Comparison of ENCODE assay signal across 15 cellular contexts in the genomic region with DNA sequence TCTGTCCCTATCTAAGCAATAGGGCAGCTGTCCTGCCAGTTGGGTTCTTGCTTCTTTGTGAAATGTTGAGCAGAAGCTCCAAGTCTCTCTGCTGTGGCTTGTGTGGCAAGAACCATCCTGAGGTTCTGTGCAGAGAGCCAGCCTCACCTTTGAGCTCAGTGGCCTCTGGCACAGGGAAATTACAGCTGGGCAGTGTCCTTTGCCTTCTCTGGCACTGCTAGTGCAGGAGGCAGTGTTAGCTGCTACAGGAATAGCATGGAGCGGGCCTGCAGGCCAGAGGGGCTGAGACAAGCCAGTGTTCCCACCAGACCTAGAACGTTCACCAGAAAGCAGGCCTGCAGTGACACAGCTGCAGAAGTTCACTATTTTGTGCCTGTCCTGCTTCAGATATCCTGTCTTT. TPM values are rescaled to one million over a fixed set of nuclear protein-coding genes. Genes with fewer than 3 reads are reported as not detected.
DNase-seq lines count a peak whose midpoint lies in the region; ATAC-seq and TF ChIP-seq lines count a peak whose summit lies in the region.
"Had no signal": no experiment of that assay in that cellular context is flagged by ENCODE, and none has a peak within 500 bp of the region (broad histone marks: within the 10 kb centered on the region; RNA-seq: fewer than 3 reads in every experiment).

No MANE protein-coding gene starts in this region.

- H3K4me3 Mint-ChIP-seq in T-helper 17 cell (peak overlapping the region; percentile 21), neural crest cell (peak overlapping the region; percentile 96)
- no peak overlapping the region for H3K4me3 Mint-ChIP-seq in activated CD4-positive, alpha-beta T cell treated with anti-CD3 and anti-CD28 coated beads for 36 hours

- peak overlapping the region in 11 of 12 donors; percentile 4 to 95 (median 62) for H3K27ac ChIP-seq in heart left ventricle

- H3K27me3 Mint-ChIP-seq in T-helper 17 cell (peaks cover 8% of the 10 kb centered on the region), neural crest cell (ENCODE audit: low read depth) (no peaks in the 10 kb centered on the region)
- H3K27me3 Mint-ChIP-seq in activated CD4-positive, alpha-beta T cell treated with anti-CD3 and anti-CD28 coated beads for 36 hours: no peaks in the 10 kb centered on the region

- no peaks in the 10 kb centered on the region for H3K9me3 ChIP-seq in BE2C
- no peaks in the 10 kb centered on the region for H3K9me3 ChIP-seq in T-helper 17 cell (ENCODE audit: control insufficient read depth, low read length, poor library complexity, severe bottlenecking)
- H3K9me3 ChIP-seq in heart left ventricle: no peaks in the 10 kb centered on the region
- H3K9me3 ChIP-seq: MG63 had no signal

- H3K4me1 Mint-ChIP-seq in T-helper 17 cell (peaks cover 18% of the 10 kb centered on the region), neural crest cell (peaks cover 86% of the 10 kb centered on the region)
- H3K4me1 Mint-ChIP-seq in activated CD4-positive, alpha-beta T cell treated with anti-CD3 and anti-CD28 coated beads for 36 hours: peaks cover 44% of the 10 kb centered on the region

- H3K4me1 ChIP-seq in BE2C: peaks cover 36% of the 10 kb centered on the region
- peaks cover 3 to 76% (median 66%) of the 10 kb centered on the region in 12 donors for H3K4me1 ChIP-seq in heart left ventricle

- POLR2A ChIA-PET in activated CD4-positive, alpha-beta T cell treated with anti-CD3 and anti-CD28 coated beads for 36 hours (lab: Charles Lee): no interaction called here

- H3K9me3 Mint-ChIP-seq in neural crest cell: no peaks in the 10 kb centered on the region
- H3K9me3 Mint-ChIP-seq in activated CD4-positive, alpha-beta T cell treated with anti-CD3 and anti-CD28 coated beads for 36 hours (ENCODE audit: low read depth): no peaks in the 10 kb centered on the region

- H3K4me3 ChIP-seq in BE2C (ENCODE audit: low read depth, low read length) (no peak overlapping the region), heart left ventricle (peak overlapping the region in 4 of 12 donors; percentile 11 to 91 (median 88))
- H3K4me3 ChIP-seq: cardiac muscle cell, MG63 had no signal

- TF ChIP-seq CTCF in BE2C (IDR thresholded peaks at IDR 0.05; ENCODE audit: low read depth, low read length) (no peak), heart left ventricle (IDR thresholded peaks at IDR 0.05) (no peak), neural crest cell (conservative IDR thresholded peaks at IDR 0.05) (no peak)

- 21 to 32% (median 25%) methylated on average over 2 of the region's 2 CpGs for WGBS in heart left ventricle, 4 donors

- CTCF ChIA-PET in activated CD4-positive, alpha-beta T cell treated with anti-CD3 and anti-CD28 coated beads for 36 hours (lab: Charles Lee): interaction anchor here (0.9 to 2.8 kb wide), 4 partner anchors 32 to 191 kb away, joined by 3 to 8 read pairs (median 5); no protein-coding TSS in a partner anchor

- DNase-seq in BE2C (peak; percentile 34), T-helper 17 cell (no peak), heart left ventricle (peak in 3 of 5 donors; percentile 28 to 63 (median 63)), neural crest cell (ENCODE audit: low read depth, low spot score) (no peak)
- no peak for DNase-seq in activated CD4-positive, alpha-beta T cell treated with anti-CD3 and anti-CD28 coated beads for 36 hours
- DNase-seq: left cardiac atrium, MG63, NCI-H526 treated with DMSO at 0.1 percent for 48 hours had no signal

- H3K36me3 ChIP-seq in BE2C (no peaks in the 10 kb centered on the region), heart left ventricle (no peaks in the 10 kb centered on the region)
- H3K36me3 ChIP-seq: cardiac muscle cell, MG63 had no signal

- no peak for ATAC-seq in T-helper 17 cell
- ATAC-seq in heart left ventricle: peak; percentile 51 to 64 (median 58)
- ATAC-seq in HG03354 (IDR thresholded peaks at IDR 0.05; ENCODE audit: poor library complexity, severe bottlenecking, unreplicated experiment): no peak
- no peak for ATAC-seq in HG03095 (IDR thresholded peaks at IDR 0.05; ENCODE audit: unreplicated experiment)
- ATAC-seq in activated CD4-positive, alpha-beta T cell treated with anti-CD3 and anti-CD28 coated beads for 36 hours: no peak
- no peak for ATAC-seq in HG03571 (IDR thresholded peaks at IDR 0.05; ENCODE audit: unreplicated experiment)

- no peak for TF ChIP-seq POLR2A in heart left ventricle (IDR thresholded peaks at IDR 0.05)

- no peaks in the 10 kb centered on the region for H3K36me3 Mint-ChIP-seq in T-helper 17 cell (ENCODE audit: low read depth)
- H3K36me3 Mint-ChIP-seq in neural crest cell (ENCODE audit: low read depth): no peaks in the 10 kb centered on the region
- no peaks in the 10 kb centered on the region for H3K36me3 Mint-ChIP-seq in activated CD4-positive, alpha-beta T cell treated with anti-CD3 and anti-CD28 coated beads for 36 hours (ENCODE audit: low read depth)

- no peak overlapping the region for H3K27ac Mint-ChIP-seq in T-helper 17 cell
- H3K27ac Mint-ChIP-seq in neural crest cell (ENCODE audit: unreplicated experiment): no peak overlapping the region
- H3K27ac Mint-ChIP-seq in activated CD4-positive, alpha-beta T cell treated with anti-CD3 and anti-CD28 coated beads for 36 hours: no peak overlapping the region

- intact Hi-C loops in heart left ventricle (cut with DNase I): no loop called here
- intact Hi-C loops in activated CD4-positive, alpha-beta T cell treated with anti-CD3 and anti-CD28 coated beads for 36 hours (cut with DNase I, micrococcal nuclease): no loop called here

- no peaks in the 10 kb centered on the region for H3K27me3 ChIP-seq in BE2C
- peaks cover 0 to 6% (median 0%) of the 10 kb centered on the region in 9 donors for H3K27me3 ChIP-seq in heart left ventricle
- H3K27me3 ChIP-seq: cardiac muscle cell, MG63 had no signal

RNA-seq across cellular contexts. Expression of gene PRXL2A, which starts 1.8 kb away (rescaled TPM):
- 55.6 TPM for polyA plus RNA-seq in BE2C (2012; ENCODE audit: insufficient read depth, insufficient read length, low read depth)
- 1 to 10 TPM in 1 of 2 donors, under 1 TPM in 1; 0.94 to 1.5 TPM for total RNA-seq in T-helper 17 cell
- 100 to 1,000 TPM in 1 of 9 donors, 10 to 100 TPM in 8; 63.9 to 123 (median 78.6) TPM for total RNA-seq in heart left ventricle
- 10 to 100 TPM; 69.9 to 74.4 TPM for polyA plus RNA-seq in heart left ventricle
- total RNA-seq in neural crest cell: 156 and 161 TPM in 2 replicates
- 10 to 100 TPM; 15.0 to 17.6 TPM for total RNA-seq in activated CD4-positive, alpha-beta T cell treated with anti-CD3 and anti-CD28 coated beads for 36 hours

RNA-seq across cellular contexts. Expression of gene TSPAN14, which starts 44.0 kb away (rescaled TPM):
- polyA plus RNA-seq in BE2C (2012; ENCODE audit: insufficient read depth, insufficient read length, low read depth): 29.9 TPM
- total RNA-seq in T-helper 17 cell: 100 to 1,000 TPM; 118 to 139 TPM
- total RNA-seq in heart left ventricle: 10 to 100 TPM; 24.6 to 71.5 (median 39.6) TPM
- polyA plus RNA-seq in heart left ventricle: 10 to 100 TPM; 17.4 to 46.3 TPM
- total RNA-seq in neural crest cell: 140 and 144 TPM in 2 replicates
- total RNA-seq in activated CD4-positive, alpha-beta T cell treated with anti-CD3 and anti-CD28 coated beads for 36 hours: 10 to 100 TPM; 37.6 to 43.8 TPM

RNA-seq across cellular contexts. Expression of gene DYDC2, which starts 53.5 kb away (rescaled TPM):
- polyA plus RNA-seq in BE2C (2012; ENCODE audit: insufficient read depth, insufficient read length, low read depth): 2.1 TPM
- total RNA-seq in T-helper 17 cell (not detected), heart left ventricle (not detected), neural crest cell (2.5 and 3.5 TPM in 2 replicates)
- polyA plus RNA-seq in heart left ventricle: not detected
- under 1 TPM; 0.37 to 0.79 TPM for total RNA-seq in activated CD4-positive, alpha-beta T cell treated with anti-CD3 and anti-CD28 coated beads for 36 hours
- total RNA-seq: cardiac muscle cell; left cardiac atrium; skeletal muscle tissue; T-helper 1 cell treated with Interleukin-12 subunit alpha and Interleukin-12 subunit beta and Interleukin-4 antibody, amounts not matched to agents 30 ng/mL and 1 ng/mL, for 36 hours had no signal
- polyA plus RNA-seq: BJ had no signal

RNA-seq across cellular contexts. Expression of gene DYDC1, which starts 53.6 kb away (rescaled TPM):
- not detected for polyA plus RNA-seq in BE2C (2012; ENCODE audit: insufficient read depth, insufficient read length, low read depth)
- total RNA-seq in T-helper 17 cell (not detected), heart left ventricle (not detected), neural crest cell (not detected in 2 replicates)
- not detected for polyA plus RNA-seq in heart left ventricle
- not detected for total RNA-seq in activated CD4-positive, alpha-beta T cell treated with anti-CD3 and anti-CD28 coated beads for 36 hours
- total RNA-seq: cardiac muscle cell; left cardiac atrium; skeletal muscle tissue; T-helper 1 cell treated with Interleukin-12 subunit alpha and Interleukin-12 subunit beta and Interleukin-4 antibody, amounts not matched to agents 30 ng/mL and 1 ng/mL, for 36 hours had no signal
- polyA plus RNA-seq: BJ, cardiac muscle cell had no signal

Comparison
In these comparisons a context has a peak if more than half of its experiments do, and no peak if none do; other contexts are left out.
1. DNase-seq: peak in BE2C (single experiment) and heart left ventricle (3 of 5); none in T-helper 17 cell (0 of 3), neural crest cell (single experiment) and activated CD4-positive, alpha-beta T cell treated with anti-CD3 and anti-CD28 coated beads for 36 hours (single experiment).
2. ATAC-seq: peak in heart left ventricle (4 of 4); none in T-helper 17 cell (single experiment), HG03354 (single experiment), HG03095 (single experiment), activated CD4-positive, alpha-beta T cell treated with anti-CD3 and anti-CD28 coated beads for 36 hours (single experiment) and HG03571 (single experiment).
3. RNA of gene PRXL2A, which starts 1.8 kb away (total RNA-seq): 156 to 161 TPM in neural crest cell, 63.9 to 123 TPM in heart left ventricle and 15.0 to 17.6 TPM in activated CD4-positive, alpha-beta T cell treated with anti-CD3 and anti-CD28 coated beads for 36 hours; 0.94 to 1.5 TPM in T-helper 17 cell; every median in the first group is over 4 times any median in the second.